In genomic region chr3:13079051-13079450, GRCh38 we compare ENCODE assay signal across 21 cellular contexts. TPM values are rescaled to one million over a fixed set of nuclear protein-coding genes. Genes with fewer than 3 reads are reported as not detected.
DNase-seq lines count a peak whose midpoint lies in the region; ATAC-seq and TF ChIP-seq lines count a peak whose summit lies in the region.
"Had no signal": no experiment of that assay in that cellular context is flagged by ENCODE, and none has a peak within 500 bp of the region (broad histone marks: within the 10 kb centered on the region; RNA-seq: fewer than 3 reads in every experiment).

No MANE protein-coding gene starts in this region.

- H2AFZ ChIP-seq in OCI-LY7 (ENCODE audit: low read length), result no peak overlapping the region

- H3K27me3 Mint-ChIP-seq in activated naive CD4-positive, alpha-beta T cell treated with anti-CD3 and anti-CD28 coated beads, Interleukin-2, amount 10 ng/mL, durations not matched to agents 7 days and 5 days, result peaks cover 77% of the 10 kb centered on the region
- H3K27me3 Mint-ChIP-seq in activated naive CD4-positive, alpha-beta T cell treated with anti-CD3 and anti-CD28 coated beads for 36 hours (ENCODE audit: low read depth), result peaks cover 7% of the 10 kb centered on the region
- peaks cover 10 to 34% (median 23%) of the 10 kb centered on the region in 3 donors for H3K27me3 Mint-ChIP-seq in CD14-positive monocyte (ENCODE audit: low read depth in 3 of 3)

- H3K4me1 ChIP-seq in OCI-LY7 (ENCODE audit: insufficient read depth, low read length, poor library complexity, severe bottlenecking), result peaks cover 91% of the 10 kb centered on the region
- H3K4me1 ChIP-seq: left lung, SJSA1, vagina had no signal

- POLR2A ChIA-PET in OCI-LY7 (lab: Charles Lee), result interaction anchor here (0.6 kb wide), 1 partner anchor 57 kb away, joined by 5 read pairs; no protein-coding TSS in a partner anchor

- DNase-seq in activated naive CD4-positive, alpha-beta T cell treated with anti-CD3 and anti-CD28 coated beads, Interleukin-2, amount 10 ng/mL, durations not matched to agents 7 days and 5 days, result no peak
- no peak for DNase-seq in activated naive CD4-positive, alpha-beta T cell treated with anti-CD3 and anti-CD28 coated beads for 36 hours
- DNase-seq in OCI-LY7 (ENCODE audit: low spot score), result no peak
- DNase-seq in substantia nigra (lab: John Stamatoyannopoulos, UW), result peak in 1 of 49 donors; percentile 23
- DNase-seq in NCI-H345 (lab: John Stamatoyannopoulos, UW), result no peak
- no peak for DNase-seq in CD14-positive monocyte (ENCODE audit: low spot score)
- DNase-seq: activated effector memory CD4-positive, alpha-beta T cell treated with anti-CD3 and anti-CD28 coated beads, Interleukin-2, amount 50 U/mL, for 16 hours; activated T-cell treated with anti-CD3 and anti-CD28 coated beads for 4 hours; CD4-positive, alpha-beta T cell; KBM-7; natural killer cell; NCI-H748 treated with DMSO at 0.1 percent for 48 hours; right lobe of liver; T-helper 2 cell had no signal

- H3K4me1 Mint-ChIP-seq in activated naive CD4-positive, alpha-beta T cell treated with anti-CD3 and anti-CD28 coated beads, Interleukin-2, amount 10 ng/mL, durations not matched to agents 7 days and 5 days, result peaks cover 11% of the 10 kb centered on the region
- no peaks in the 10 kb centered on the region for H3K4me1 Mint-ChIP-seq in activated naive CD4-positive, alpha-beta T cell treated with anti-CD3 and anti-CD28 coated beads for 36 hours (ENCODE audit: low read depth)
- H3K4me1 Mint-ChIP-seq in CD14-positive monocyte, result peaks cover 21% of the 10 kb centered on the region

- H3K27ac Mint-ChIP-seq in activated naive CD4-positive, alpha-beta T cell treated with anti-CD3 and anti-CD28 coated beads, Interleukin-2, amount 10 ng/mL, durations not matched to agents 7 days and 5 days, result peak overlapping the region; percentile 64
- H3K27ac Mint-ChIP-seq in activated naive CD4-positive, alpha-beta T cell treated with anti-CD3 and anti-CD28 coated beads for 36 hours, result no peak overlapping the region
- peak overlapping the region in 1 of 7 donors; percentile 66 for H3K27ac Mint-ChIP-seq in CD14-positive monocyte
- H3K27ac Mint-ChIP-seq: CD4-positive, alpha-beta T cell had no signal

- no TSS peak for BruUV-seq in OCI-LY7 (replicated peaks; lab: Mats Ljungman, UMichigan)

- no peaks in the 10 kb centered on the region for H3K9me2 ChIP-seq in OCI-LY7 (ENCODE audit: insufficient read depth, low read length)

- H3K4me2 ChIP-seq in OCI-LY7 (ENCODE audit: low read length), result peak overlapping the region; percentile 53; the same call in 1 of the 2 replicates

- no peak for ATAC-seq in GM21515 (IDR thresholded peaks at IDR 0.05; ENCODE audit: unreplicated experiment)
- ATAC-seq: left lung, natural killer cell had no signal

- CTCF ChIA-PET in activated naive CD4-positive, alpha-beta T cell treated with anti-CD3 and anti-CD28 coated beads, Interleukin-2, amount 10 ng/mL, durations not matched to agents 7 days and 5 days (lab: Charles Lee), result no interaction called here
- CTCF ChIA-PET in activated naive CD4-positive, alpha-beta T cell treated with anti-CD3 and anti-CD28 coated beads for 36 hours (lab: Charles Lee), result no interaction called here
- CTCF ChIA-PET in OCI-LY7 (lab: Charles Lee; ENCODE audit: unreplicated experiment), result no interaction called here

- no peaks in the 10 kb centered on the region for H3K36me3 ChIP-seq in OCI-LY7 (ENCODE audit: insufficient read depth, low read length)
- H3K36me3 ChIP-seq: cardiac muscle cell, left lung, right lobe of liver, SJSA1, vagina had no signal

- no peaks in the 10 kb centered on the region for H3K79me2 ChIP-seq in OCI-LY7 (ENCODE audit: insufficient read depth, low read depth, low read length)

- H3K4me3 Mint-ChIP-seq in activated naive CD4-positive, alpha-beta T cell treated with anti-CD3 and anti-CD28 coated beads, Interleukin-2, amount 10 ng/mL, durations not matched to agents 7 days and 5 days, result no peak overlapping the region
- no peak overlapping the region for H3K4me3 Mint-ChIP-seq in activated naive CD4-positive, alpha-beta T cell treated with anti-CD3 and anti-CD28 coated beads for 36 hours
- H3K4me3 Mint-ChIP-seq in CD14-positive monocyte, result no peak overlapping the region
- H3K4me3 Mint-ChIP-seq: CD4-positive, alpha-beta T cell; natural killer cell had no signal

- intact Hi-C loops in activated naive CD4-positive, alpha-beta T cell treated with anti-CD3 and anti-CD28 coated beads for 36 hours (cut with micrococcal nuclease), result no loop called here
- intact Hi-C loops in OCI-LY7 (cut with micrococcal nuclease; ENCODE audit: unreplicated experiment) (no loop called here), CD14-positive monocyte (cut with micrococcal nuclease) (no loop called here)

- no peaks in the 10 kb centered on the region for H3K9me3 ChIP-seq in OCI-LY7 (ENCODE audit: low read length)
- H3K9me3 ChIP-seq: left lung, right lobe of liver, SJSA1, vagina had no signal

- H4K20me1 ChIP-seq in OCI-LY7 (ENCODE audit: insufficient read depth, low read length), result no peaks in the 10 kb centered on the region

- no peak overlapping the region for H3K27ac ChIP-seq in OCI-LY7 (ENCODE audit: low read depth, low read length, poor library complexity, severe bottlenecking)
- peak overlapping the region; percentile 67 for H3K27ac ChIP-seq in cingulate gyrus (ENCODE audit: low read depth, low read length)
- H3K27ac ChIP-seq in substantia nigra (ENCODE audit: low read depth, low read length, poor library complexity, severe bottlenecking), result peak overlapping the region; percentile 82
- H3K27ac ChIP-seq: cardiac muscle cell, epithelial cell of prostate, left lung, right lobe of liver, SJSA1, vagina had no signal

- H3K4me3 ChIP-seq in OCI-LY7 (ENCODE audit: low read depth, low read length, poor library complexity, severe bottlenecking), result no peak overlapping the region
- H3K4me3 ChIP-seq: cardiac muscle cell, left lung, right lobe of liver, SJSA1, vagina had no signal

- no peaks in the 10 kb centered on the region for H3K9me3 Mint-ChIP-seq in activated naive CD4-positive, alpha-beta T cell treated with anti-CD3 and anti-CD28 coated beads, Interleukin-2, amount 10 ng/mL, durations not matched to agents 7 days and 5 days
- no peaks in the 10 kb centered on the region for H3K9me3 Mint-ChIP-seq in activated naive CD4-positive, alpha-beta T cell treated with anti-CD3 and anti-CD28 coated beads for 36 hours
- H3K9me3 Mint-ChIP-seq in CD14-positive monocyte, result peaks cover under 1 to 6% (median 4%) of the 10 kb centered on the region in 7 donors
- H3K9me3 Mint-ChIP-seq: CD4-positive, alpha-beta T cell; natural killer cell had no signal

- no peaks in the 10 kb centered on the region for H3K36me3 Mint-ChIP-seq in activated naive CD4-positive, alpha-beta T cell treated with anti-CD3 and anti-CD28 coated beads, Interleukin-2, amount 10 ng/mL, durations not matched to agents 7 days and 5 days
- H3K36me3 Mint-ChIP-seq in activated naive CD4-positive, alpha-beta T cell treated with anti-CD3 and anti-CD28 coated beads for 36 hours (ENCODE audit: low read depth), result no peaks in the 10 kb centered on the region
- H3K36me3 Mint-ChIP-seq in CD14-positive monocyte, result peaks cover under 1 to 3% of the 10 kb centered on the region in 2 donors
- H3K36me3 Mint-ChIP-seq: natural killer cell had no signal

- TF ChIP-seq CTCF in OCI-LY7 (conservative IDR thresholded peaks at IDR 0.05; ENCODE audit: low read length), result no peak
- no peak for TF ChIP-seq CTCF in CD14-positive monocyte (IDR thresholded peaks at IDR 0.05)

RNA-seq across cellular contexts. Expression of gene IQSEC1, which starts 5.8 kb away (rescaled TPM):
- total RNA-seq in activated naive CD4-positive, alpha-beta T cell treated with anti-CD3 and anti-CD28 coated beads for 36 hours, result 10 to 100 TPM; 38.6 to 39.3 TPM
- 24.3 and 25.2 TPM in 2 replicates for total RNA-seq in OCI-LY7 (2014; rRNA removed; shearing (Covaris generic))
- total RNA-seq in OCI-LY7 (2022), result 56.3 and 70.1 TPM in 2 replicates
- 10 to 100 TPM; 17.7 to 30.3 TPM for polyA plus RNA-seq in CD14-positive monocyte
